In genomic region chr6:148118303-148118702, GRCh38 we compare ENCODE assay signal across 17 cellular contexts.
"Had no signal": no experiment of that assay in that cellular context is flagged by ENCODE, and none has a peak within 500 bp of the region (broad histone marks: within the 10 kb centered on the region; RNA-seq: fewer than 3 reads in every experiment).

No MANE protein-coding gene starts in this region.

- H3K4me1 Mint-ChIP-seq: endodermal cell had no signal

- H3K27me3 Mint-ChIP-seq: natural killer cell treated with Interleukin-12 subunit alpha and Interleukin-12 subunit beta and Interleukin-15 and Interleukin-18, amount 100 ng/mL, for 72 hours had no signal

- H3K4me3 Mint-ChIP-seq: endodermal cell; natural killer cell treated with Interleukin-12 subunit alpha and Interleukin-12 subunit beta and Interleukin-15 and Interleukin-18, amount 100 ng/mL, for 72 hours had no signal

- ATAC-seq: activated CD4-positive, CD25-positive, alpha-beta regulatory T cell treated with anti-CD3 and anti-CD28 coated beads, Interleukin-2, amount 50 U/mL, for 24 hours; foreskin keratinocyte; lower lobe of right lung; natural killer cell treated with Interleukin-12 subunit alpha and Interleukin-12 subunit beta and Interleukin-15 and Interleukin-18, amount 100 ng/mL, for 72 hours had no signal

- DNase-seq: activated CD4-positive, alpha-beta T cell treated with anti-CD3 and anti-CD28 coated beads, Interleukin-2, amount 50 U/mL, for 1 hour; activated CD8-positive, alpha-beta memory T cell treated with anti-CD3 and anti-CD28 coated beads, Interleukin-2, amount 50 U/mL, for 4 hours; activated effector memory CD4-positive, alpha-beta T cell treated with Interleukin-2 at 50 U/mL for 16 hours; activated naive CD4-positive, alpha-beta T cell treated with anti-CD3 and anti-CD28 coated beads, Interleukin-2, amount 50 U/mL, for 16 hours; activated T-cell treated with anti-CD3 and anti-CD28 coated beads, Interleukin-2, amount 50 U/mL, for 48 hours; aorta; brain microvascular endothelial cell; central memory CD4-positive, alpha-beta T cell; dorsolateral prefrontal cortex; endodermal cell; foreskin keratinocyte; hypothalamus; lower lobe of right lung; stimulated activated CD4-positive, alpha-beta T cell treated with anti-CD3 and anti-CD28 coated beads, Interleukin-2, amount 100 ng/mL, for 24 hours; stimulated activated naive CD4-positive, alpha-beta T cell treated with Interleukin-2 at 50 U/mL for 16 hours had no signal

- H3K9me3 Mint-ChIP-seq: endodermal cell; natural killer cell treated with Interleukin-12 subunit alpha and Interleukin-12 subunit beta and Interleukin-15 and Interleukin-18, amount 100 ng/mL, for 72 hours had no signal

- H3K27ac Mint-ChIP-seq: endodermal cell; natural killer cell treated with Interleukin-12 subunit alpha and Interleukin-12 subunit beta and Interleukin-15 and Interleukin-18, amount 100 ng/mL, for 72 hours had no signal

- H3K36me3 Mint-ChIP-seq: natural killer cell treated with Interleukin-12 subunit alpha and Interleukin-12 subunit beta and Interleukin-15 and Interleukin-18, amount 100 ng/mL, for 72 hours had no signal
